ENCODE assay signal across 1 cellular context in the genomic region with DNA sequence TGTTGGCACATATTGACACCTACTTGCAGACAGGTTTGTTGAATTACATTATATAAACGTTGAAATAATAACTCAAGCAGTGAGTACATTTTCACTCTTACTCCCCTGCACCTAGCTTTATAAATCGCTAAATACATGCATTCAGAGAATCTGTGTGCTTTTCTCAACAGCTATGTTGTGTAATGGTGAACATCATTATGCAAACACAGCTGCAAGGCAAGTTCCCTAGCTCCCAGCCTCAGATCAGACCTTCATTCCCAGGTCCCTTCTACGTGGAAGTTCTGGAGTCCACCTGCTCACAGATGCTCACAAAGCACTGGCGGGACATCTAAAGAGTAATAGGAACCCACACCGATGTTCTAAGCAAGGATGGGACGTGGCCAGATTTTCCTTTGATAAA.
TF ChIP-seq lines count a peak whose summit lies in the region.

No MANE protein-coding gene starts in this region.

TF ChIP-seq in HepG2, 621 proteins besides CTCF, POLR2A, EP300 and RAD21 (continued from another document and continues in another):
- TF ChIP-seq, protein P1, sequence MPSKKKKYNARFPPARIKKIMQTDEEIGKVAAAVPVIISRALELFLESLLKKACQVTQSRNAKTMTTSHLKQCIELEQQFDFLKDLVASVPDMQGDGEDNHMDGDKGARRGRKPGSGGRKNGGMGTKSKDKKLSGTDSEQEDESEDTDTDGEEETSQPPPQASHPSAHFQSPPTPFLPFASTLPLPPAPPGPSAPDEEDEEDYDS (CRISPR knock-in tag; IDR thresholded peaks at IDR 0.05) = peak; percentile 68
- TF ChIP-seq BHLHE40 (IDR thresholded peaks at IDR 0.05; ENCODE audit: low read length) (no peak), IRF2 (CRISPR knock-in tag; IDR thresholded peaks at IDR 0.05) (peak; percentile 44; the same call in 1 of the 2 replicates), ZNF558 (CRISPR knock-in tag; IDR thresholded peaks at IDR 0.05; ENCODE audit: borderline replicate concordance) (no peak), NRL (CRISPR knock-in tag; IDR thresholded peaks at IDR 0.05; ENCODE audit: borderline replicate concordance) (no peak), ZNF772 (CRISPR knock-in tag; IDR thresholded peaks at IDR 0.05) (no peak), ZNF510 (CRISPR knock-in tag; IDR thresholded peaks at IDR 0.05; ENCODE audit: low read depth) (no peak), NR3C1 (CRISPR knock-in tag; IDR thresholded peaks at IDR 0.05) (no peak), ZNF343 (CRISPR knock-in tag; IDR thresholded peaks at IDR 0.05) (no peak), NFATC3 (CRISPR knock-in tag; IDR thresholded peaks at IDR 0.05) (no peak), ZNF468 (CRISPR knock-in tag; IDR thresholded peaks at IDR 0.05) (no peak), ZNF780A (CRISPR knock-in tag; IDR thresholded peaks at IDR 0.05) (no peak), CREB1 (IDR thresholded peaks at IDR 0.05) (no peak), CREB1 (CRISPR knock-in tag; IDR thresholded peaks at IDR 0.05) (0 out of 2 replicates have a peak, but pooled peaks have one; percentile 12), JUN (CRISPR knock-in tag; IDR thresholded peaks at IDR 0.05) (no peak), ELF1 (CRISPR knock-in tag; IDR thresholded peaks at IDR 0.05) (0 out of 2 replicates have a peak, but pooled peaks have one; percentile 36), ZFYVE20 (CRISPR knock-in tag; IDR thresholded peaks at IDR 0.05; ENCODE audit: borderline replicate concordance, low read depth) (no peak), HNF4A (CRISPR knock-in tag; IDR thresholded peaks at IDR 0.05) (peak; percentile 66), FOXA1 (IDR thresholded peaks at IDR 0.05) (no peak), FOXA1 (CRISPR knock-in tag; IDR thresholded peaks at IDR 0.05) (peak; percentile 96), FOXO1 (CRISPR knock-in tag; IDR thresholded peaks at IDR 0.05) (peak; percentile 81), SP4 (CRISPR knock-in tag; IDR thresholded peaks at IDR 0.05) (no peak), ZNF879 (CRISPR knock-in tag; IDR thresholded peaks at IDR 0.05) (no peak), ZNF766 (CRISPR knock-in tag; IDR thresholded peaks at IDR 0.05; ENCODE audit: borderline replicate concordance) (no peak), SIX4 (CRISPR knock-in tag; IDR thresholded peaks at IDR 0.05) (0 out of 2 replicates have a peak, but pooled peaks have one; percentile 30), FOXP1 (IDR thresholded peaks at IDR 0.05) (no peak), FOXP1 (CRISPR knock-in tag; IDR thresholded peaks at IDR 0.05) (peak; percentile 55; the same call in 1 of the 2 replicates), ZNF260 (CRISPR knock-in tag; IDR thresholded peaks at IDR 0.05; ENCODE audit: borderline replicate concordance, low read depth) (no peak), HNRNPK (IDR thresholded peaks at IDR 0.05; ENCODE audit: low read depth, low read length, poor library complexity, severe bottlenecking) (no peak), AKAP8 (CRISPR knock-in tag; IDR thresholded peaks at IDR 0.05) (no peak), STAT5B (CRISPR knock-in tag; IDR thresholded peaks at IDR 0.05) (no peak), ZFP36L2 (CRISPR knock-in tag; IDR thresholded peaks at IDR 0.05) (no peak)
- TF ChIP-seq, protein P2, sequence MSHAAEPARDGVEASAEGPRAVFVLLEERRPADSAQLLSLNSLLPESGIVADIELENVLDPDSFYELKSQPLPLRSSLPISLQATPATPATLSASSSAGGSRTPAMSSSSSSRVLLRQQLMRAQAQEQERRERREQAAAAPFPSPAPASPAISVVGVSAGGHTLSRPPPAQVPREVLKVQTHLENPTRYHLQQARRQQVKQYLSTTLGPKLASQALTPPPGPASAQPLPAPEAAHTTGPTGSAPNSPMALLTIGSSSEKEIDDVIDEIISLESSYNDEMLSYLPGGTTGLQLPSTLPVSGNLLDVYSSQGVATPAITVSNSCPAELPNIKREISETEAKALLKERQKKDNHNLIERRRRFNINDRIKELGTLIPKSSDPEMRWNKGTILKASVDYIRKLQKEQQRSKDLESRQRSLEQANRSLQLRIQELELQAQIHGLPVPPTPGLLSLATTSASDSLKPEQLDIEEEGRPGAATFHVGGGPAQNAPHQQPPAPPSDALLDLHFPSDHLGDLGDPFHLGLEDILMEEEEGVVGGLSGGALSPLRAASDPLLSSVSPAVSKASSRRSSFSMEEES (CRISPR knock-in tag; IDR thresholded peaks at IDR 0.05) = peak; percentile 32
- TF ChIP-seq, protein P3, sequence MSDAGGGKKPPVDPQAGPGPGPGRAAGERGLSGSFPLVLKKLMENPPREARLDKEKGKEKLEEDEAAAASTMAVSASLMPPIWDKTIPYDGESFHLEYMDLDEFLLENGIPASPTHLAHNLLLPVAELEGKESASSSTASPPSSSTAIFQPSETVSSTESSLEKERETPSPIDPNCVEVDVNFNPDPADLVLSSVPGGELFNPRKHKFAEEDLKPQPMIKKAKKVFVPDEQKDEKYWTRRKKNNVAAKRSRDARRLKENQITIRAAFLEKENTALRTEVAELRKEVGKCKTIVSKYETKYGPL (CRISPR knock-in tag; IDR thresholded peaks at IDR 0.05) = peak; percentile 98
- TF ChIP-seq, protein P4, sequence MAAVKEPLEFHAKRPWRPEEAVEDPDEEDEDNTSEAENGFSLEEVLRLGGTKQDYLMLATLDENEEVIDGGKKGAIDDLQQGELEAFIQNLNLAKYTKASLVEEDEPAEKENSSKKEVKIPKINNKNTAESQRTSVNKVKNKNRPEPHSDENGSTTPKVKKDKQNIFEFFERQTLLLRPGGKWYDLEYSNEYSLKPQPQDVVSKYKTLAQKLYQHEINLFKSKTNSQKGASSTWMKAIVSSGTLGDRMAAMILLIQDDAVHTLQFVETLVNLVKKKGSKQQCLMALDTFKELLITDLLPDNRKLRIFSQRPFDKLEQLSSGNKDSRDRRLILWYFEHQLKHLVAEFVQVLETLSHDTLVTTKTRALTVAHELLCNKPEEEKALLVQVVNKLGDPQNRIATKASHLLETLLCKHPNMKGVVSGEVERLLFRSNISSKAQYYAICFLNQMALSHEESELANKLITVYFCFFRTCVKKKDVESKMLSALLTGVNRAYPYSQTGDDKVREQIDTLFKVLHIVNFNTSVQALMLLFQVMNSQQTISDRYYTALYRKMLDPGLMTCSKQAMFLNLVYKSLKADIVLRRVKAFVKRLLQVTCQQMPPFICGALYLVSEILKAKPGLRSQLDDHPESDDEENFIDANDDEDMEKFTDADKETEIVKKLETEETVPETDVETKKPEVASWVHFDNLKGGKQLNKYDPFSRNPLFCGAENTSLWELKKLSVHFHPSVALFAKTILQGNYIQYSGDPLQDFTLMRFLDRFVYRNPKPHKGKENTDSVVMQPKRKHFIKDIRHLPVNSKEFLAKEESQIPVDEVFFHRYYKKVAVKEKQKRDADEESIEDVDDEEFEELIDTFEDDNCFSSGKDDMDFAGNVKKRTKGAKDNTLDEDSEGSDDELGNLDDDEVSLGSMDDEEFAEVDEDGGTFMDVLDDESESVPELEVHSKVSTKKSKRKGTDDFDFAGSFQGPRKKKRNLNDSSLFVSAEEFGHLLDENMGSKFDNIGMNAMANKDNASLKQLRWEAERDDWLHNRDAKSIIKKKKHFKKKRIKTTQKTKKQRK (IDR thresholded peaks at IDR 0.05; ENCODE audit: low read length) = no peak
- TF ChIP-seq, protein P5, sequence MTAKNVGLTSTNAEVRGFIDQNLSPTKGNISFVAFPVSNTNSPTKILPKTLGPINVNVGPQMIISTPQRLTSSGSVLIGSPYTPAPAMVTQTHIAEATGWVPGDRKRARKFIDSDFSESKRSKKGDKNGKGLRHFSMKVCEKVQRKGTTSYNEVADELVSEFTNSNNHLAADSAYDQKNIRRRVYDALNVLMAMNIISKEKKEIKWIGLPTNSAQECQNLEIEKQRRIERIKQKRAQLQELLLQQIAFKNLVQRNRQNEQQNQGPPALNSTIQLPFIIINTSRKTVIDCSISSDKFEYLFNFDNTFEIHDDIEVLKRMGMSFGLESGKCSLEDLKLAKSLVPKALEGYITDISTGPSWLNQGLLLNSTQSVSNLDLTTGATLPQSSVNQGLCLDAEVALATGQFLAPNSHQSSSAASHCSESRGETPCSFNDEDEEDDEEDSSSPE (CRISPR knock-in tag; IDR thresholded peaks at IDR 0.05) = no peak
- TF ChIP-seq, protein P6, sequence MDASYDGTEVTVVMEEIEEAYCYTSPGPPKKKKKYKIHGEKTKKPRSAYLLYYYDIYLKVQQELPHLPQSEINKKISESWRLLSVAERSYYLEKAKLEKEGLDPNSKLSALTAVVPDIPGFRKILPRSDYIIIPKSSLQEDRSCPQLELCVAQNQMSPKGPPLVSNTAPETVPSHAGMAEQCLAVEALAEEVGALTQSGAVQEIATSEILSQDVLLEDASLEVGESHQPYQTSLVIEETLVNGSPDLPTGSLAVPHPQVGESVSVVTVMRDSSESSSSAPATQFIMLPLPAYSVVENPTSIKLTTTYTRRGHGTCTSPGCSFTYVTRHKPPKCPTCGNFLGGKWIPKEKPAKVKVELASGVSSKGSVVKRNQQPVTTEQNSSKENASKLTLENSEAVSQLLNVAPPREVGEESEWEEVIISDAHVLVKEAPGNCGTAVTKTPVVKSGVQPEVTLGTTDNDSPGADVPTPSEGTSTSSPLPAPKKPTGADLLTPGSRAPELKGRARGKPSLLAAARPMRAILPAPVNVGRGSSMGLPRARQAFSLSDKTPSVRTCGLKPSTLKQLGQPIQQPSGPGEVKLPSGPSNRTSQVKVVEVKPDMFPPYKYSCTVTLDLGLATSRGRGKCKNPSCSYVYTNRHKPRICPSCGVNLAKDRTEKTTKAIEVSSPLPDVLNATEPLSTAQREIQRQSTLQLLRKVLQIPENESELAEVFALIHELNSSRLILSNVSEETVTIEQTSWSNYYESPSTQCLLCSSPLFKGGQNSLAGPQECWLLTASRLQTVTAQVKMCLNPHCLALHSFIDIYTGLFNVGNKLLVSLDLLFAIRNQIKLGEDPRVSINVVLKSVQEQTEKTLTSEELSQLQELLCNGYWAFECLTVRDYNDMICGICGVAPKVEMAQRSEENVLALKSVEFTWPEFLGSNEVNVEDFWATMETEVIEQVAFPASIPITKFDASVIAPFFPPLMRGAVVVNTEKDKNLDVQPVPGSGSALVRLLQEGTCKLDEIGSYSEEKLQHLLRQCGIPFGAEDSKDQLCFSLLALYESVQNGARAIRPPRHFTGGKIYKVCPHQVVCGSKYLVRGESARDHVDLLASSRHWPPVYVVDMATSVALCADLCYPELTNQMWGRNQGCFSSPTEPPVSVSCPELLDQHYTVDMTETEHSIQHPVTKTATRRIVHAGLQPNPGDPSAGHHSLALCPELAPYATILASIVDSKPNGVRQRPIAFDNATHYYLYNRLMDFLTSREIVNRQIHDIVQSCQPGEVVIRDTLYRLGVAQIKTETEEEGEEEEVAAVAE (CRISPR knock-in tag; IDR thresholded peaks at IDR 0.05; ENCODE audit: borderline replicate concordance) = no peak
- TF ChIP-seq, protein P7, sequence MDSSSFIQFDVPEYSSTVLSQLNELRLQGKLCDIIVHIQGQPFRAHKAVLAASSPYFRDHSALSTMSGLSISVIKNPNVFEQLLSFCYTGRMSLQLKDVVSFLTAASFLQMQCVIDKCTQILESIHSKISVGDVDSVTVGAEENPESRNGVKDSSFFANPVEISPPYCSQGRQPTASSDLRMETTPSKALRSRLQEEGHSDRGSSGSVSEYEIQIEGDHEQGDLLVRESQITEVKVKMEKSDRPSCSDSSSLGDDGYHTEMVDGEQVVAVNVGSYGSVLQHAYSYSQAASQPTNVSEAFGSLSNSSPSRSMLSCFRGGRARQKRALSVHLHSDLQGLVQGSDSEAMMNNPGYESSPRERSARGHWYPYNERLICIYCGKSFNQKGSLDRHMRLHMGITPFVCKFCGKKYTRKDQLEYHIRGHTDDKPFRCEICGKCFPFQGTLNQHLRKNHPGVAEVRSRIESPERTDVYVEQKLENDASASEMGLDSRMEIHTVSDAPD (CRISPR knock-in tag; IDR thresholded peaks at IDR 0.05) = no peak
- TF ChIP-seq, protein P8, sequence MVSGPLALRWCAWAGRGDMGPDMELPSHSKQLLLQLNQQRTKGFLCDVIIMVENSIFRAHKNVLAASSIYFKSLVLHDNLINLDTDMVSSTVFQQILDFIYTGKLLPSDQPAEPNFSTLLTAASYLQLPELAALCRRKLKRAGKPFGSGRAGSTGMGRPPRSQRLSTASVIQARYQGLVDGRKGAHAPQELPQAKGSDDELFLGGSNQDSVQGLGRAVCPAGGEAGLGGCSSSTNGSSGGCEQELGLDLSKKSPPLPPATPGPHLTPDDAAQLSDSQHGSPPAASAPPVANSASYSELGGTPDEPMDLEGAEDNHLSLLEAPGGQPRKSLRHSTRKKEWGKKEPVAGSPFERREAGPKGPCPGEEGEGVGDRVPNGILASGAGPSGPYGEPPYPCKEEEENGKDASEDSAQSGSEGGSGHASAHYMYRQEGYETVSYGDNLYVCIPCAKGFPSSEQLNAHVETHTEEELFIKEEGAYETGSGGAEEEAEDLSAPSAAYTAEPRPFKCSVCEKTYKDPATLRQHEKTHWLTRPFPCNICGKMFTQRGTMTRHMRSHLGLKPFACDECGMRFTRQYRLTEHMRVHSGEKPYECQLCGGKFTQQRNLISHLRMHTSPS (CRISPR knock-in tag; IDR thresholded peaks at IDR 0.05; ENCODE audit: low read depth) = no peak
- TF ChIP-seq, protein P9, sequence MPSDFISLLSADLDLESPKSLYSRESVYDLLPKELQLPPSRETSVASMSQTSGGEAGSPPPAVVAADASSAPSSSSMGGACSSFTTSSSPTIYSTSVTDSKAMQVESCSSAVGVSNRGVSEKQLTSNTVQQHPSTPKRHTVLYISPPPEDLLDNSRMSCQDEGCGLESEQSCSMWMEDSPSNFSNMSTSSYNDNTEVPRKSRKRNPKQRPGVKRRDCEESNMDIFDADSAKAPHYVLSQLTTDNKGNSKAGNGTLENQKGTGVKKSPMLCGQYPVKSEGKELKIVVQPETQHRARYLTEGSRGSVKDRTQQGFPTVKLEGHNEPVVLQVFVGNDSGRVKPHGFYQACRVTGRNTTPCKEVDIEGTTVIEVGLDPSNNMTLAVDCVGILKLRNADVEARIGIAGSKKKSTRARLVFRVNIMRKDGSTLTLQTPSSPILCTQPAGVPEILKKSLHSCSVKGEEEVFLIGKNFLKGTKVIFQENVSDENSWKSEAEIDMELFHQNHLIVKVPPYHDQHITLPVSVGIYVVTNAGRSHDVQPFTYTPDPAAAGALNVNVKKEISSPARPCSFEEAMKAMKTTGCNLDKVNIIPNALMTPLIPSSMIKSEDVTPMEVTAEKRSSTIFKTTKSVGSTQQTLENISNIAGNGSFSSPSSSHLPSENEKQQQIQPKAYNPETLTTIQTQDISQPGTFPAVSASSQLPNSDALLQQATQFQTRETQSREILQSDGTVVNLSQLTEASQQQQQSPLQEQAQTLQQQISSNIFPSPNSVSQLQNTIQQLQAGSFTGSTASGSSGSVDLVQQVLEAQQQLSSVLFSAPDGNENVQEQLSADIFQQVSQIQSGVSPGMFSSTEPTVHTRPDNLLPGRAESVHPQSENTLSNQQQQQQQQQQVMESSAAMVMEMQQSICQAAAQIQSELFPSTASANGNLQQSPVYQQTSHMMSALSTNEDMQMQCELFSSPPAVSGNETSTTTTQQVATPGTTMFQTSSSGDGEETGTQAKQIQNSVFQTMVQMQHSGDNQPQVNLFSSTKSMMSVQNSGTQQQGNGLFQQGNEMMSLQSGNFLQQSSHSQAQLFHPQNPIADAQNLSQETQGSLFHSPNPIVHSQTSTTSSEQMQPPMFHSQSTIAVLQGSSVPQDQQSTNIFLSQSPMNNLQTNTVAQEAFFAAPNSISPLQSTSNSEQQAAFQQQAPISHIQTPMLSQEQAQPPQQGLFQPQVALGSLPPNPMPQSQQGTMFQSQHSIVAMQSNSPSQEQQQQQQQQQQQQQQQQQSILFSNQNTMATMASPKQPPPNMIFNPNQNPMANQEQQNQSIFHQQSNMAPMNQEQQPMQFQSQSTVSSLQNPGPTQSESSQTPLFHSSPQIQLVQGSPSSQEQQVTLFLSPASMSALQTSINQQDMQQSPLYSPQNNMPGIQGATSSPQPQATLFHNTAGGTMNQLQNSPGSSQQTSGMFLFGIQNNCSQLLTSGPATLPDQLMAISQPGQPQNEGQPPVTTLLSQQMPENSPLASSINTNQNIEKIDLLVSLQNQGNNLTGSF (CRISPR knock-in tag; IDR thresholded peaks at IDR 0.05) = no peak
